8 cellular contexts compared by ENCODE assay signal in genomic region chr5:88690619-88691560, GRCh38.
DNase-seq lines count a peak whose midpoint lies in the region; ATAC-seq, FAIRE-seq and TF ChIP-seq lines count a peak whose summit lies in the region.

No MANE protein-coding gene starts in this region.

- WGBS in A549 (ENCODE audit: missing lambda C conversion rate), result 23% methylated on average over 45 of the region's 48 CpGs

- H3K27ac ChIP-seq in A549, result no peak overlapping the region

- no peaks in the 10 kb centered on the region for H3K9me3 ChIP-seq in A549

- TF ChIP-seq RAD21 in A549 (conservative IDR thresholded peaks at IDR 0.05 in 1 of 2, IDR thresholded peaks at IDR 0.05 in 1 of 2), result peak; percentile 91 to 92

- CTCF ChIA-PET in A549 (lab: Yijun Ruan, JAX), result interaction anchor here (0.6 to 4.2 kb wide), 46 partner anchors 10 to 1761 kb away, joined by 3 to 58 read pairs (median 3); no protein-coding TSS in a partner anchor

- peaks cover 39% of the 10 kb centered on the region for H3K4me1 Mint-ChIP-seq in chondrocyte (ENCODE audit: low read depth)

- peaks cover 92% of the 10 kb centered on the region for H3K27me3 Mint-ChIP-seq in chondrocyte (ENCODE audit: low read depth)

- TF ChIP-seq CTCF in A549 (IDR thresholded peaks at IDR 0.05) (peak; percentile 93), chondrocyte (IDR thresholded peaks at IDR 0.05) (peak; percentile 98)

- peak; percentile 69 to 90 for ATAC-seq in A549
- peak; percentile 88 for ATAC-seq in GM18502 (IDR thresholded peaks at IDR 0.05; ENCODE audit: poor library complexity, unreplicated experiment)
- ATAC-seq in HG02938 (IDR thresholded peaks at IDR 0.05; ENCODE audit: unreplicated experiment), result peak; percentile 90
- ATAC-seq in left lobe of liver, result peak; percentile 98

- no peak for FAIRE-seq in A549 (lab: Jason Lieb, UNC)

- POLR2A ChIA-PET in A549 (lab: Yijun Ruan, JAX), result no interaction called here

- TF ChIP-seq EP300 in A549 (IDR thresholded peaks at IDR 0.05), result no peak

- peak overlapping the region; percentile 83 for H3K4me2 ChIP-seq in A549

- H3K4me1 ChIP-seq in A549, result peaks cover 3% of the 10 kb centered on the region; the same call in 1 of the 3 replicates

- no peak overlapping the region for H3K27ac Mint-ChIP-seq in chondrocyte (ENCODE audit: unreplicated experiment)

- TF ChIP-seq POLR2A in A549 (IDR thresholded peaks at IDR 0.05; ENCODE audit: low read length), result no peak

- no peaks in the 10 kb centered on the region for H3K36me3 Mint-ChIP-seq in chondrocyte (ENCODE audit: low read depth)

- peak; percentile 49 to 59 for DNase-seq in A549 (ENCODE audit: low read depth in 1 of 2, low spot score in 1 of 2)
- peak; percentile 58 for DNase-seq in NCI-H2029 (lab: John Stamatoyannopoulos, UW)
- DNase-seq in activated CD4-positive, alpha-beta T cell treated with anti-CD3 and anti-CD28 coated beads for 1 hour, result peak; percentile 50
- DNase-seq in chondrocyte (ENCODE audit: low spot score), result no peak
- DNase-seq in left lobe of liver (ENCODE audit: low spot score), result peak; percentile 68
- peak; percentile 60 for DNase-seq in stimulated activated CD4-positive, alpha-beta T cell treated with anti-CD3 and anti-CD28 coated beads, Interleukin-4, amount 100 ng/mL, for 1 hour

- no peaks in the 10 kb centered on the region for H3K9me3 Mint-ChIP-seq in chondrocyte (ENCODE audit: low read depth)

- H3K4me3 Mint-ChIP-seq in chondrocyte (ENCODE audit: unreplicated experiment), result peak overlapping the region; percentile 72

- H3K4me3 ChIP-seq in A549, result peak overlapping the region; percentile 27

TF ChIP-seq in A549, 52 proteins besides CTCF, POLR2A, EP300 and RAD21:
- TF ChIP-seq REST (IDR thresholded peaks at IDR 0.05) (no peak), EHMT2 (IDR thresholded peaks at IDR 0.05; ENCODE audit: low read depth) (no peak), SMC3 (IDR thresholded peaks at IDR 0.05) (peak; percentile 81), MAX (IDR thresholded peaks at IDR 0.05) (0 out of 2 replicates have a peak, but pooled peaks have one; percentile 27), PBX3 (IDR thresholded peaks at IDR 0.05) (no peak), CHD2 (IDR thresholded peaks at IDR 0.05; ENCODE audit: low read length, partially characterized antibody) (no peak), FOSL2 (IDR thresholded peaks at IDR 0.05) (no peak), FOSL2 (CRISPR knock-in tag; IDR thresholded peaks at IDR 0.05) (no peak)
